1 cellular context compared by ENCODE assay signal in the genomic region with DNA sequence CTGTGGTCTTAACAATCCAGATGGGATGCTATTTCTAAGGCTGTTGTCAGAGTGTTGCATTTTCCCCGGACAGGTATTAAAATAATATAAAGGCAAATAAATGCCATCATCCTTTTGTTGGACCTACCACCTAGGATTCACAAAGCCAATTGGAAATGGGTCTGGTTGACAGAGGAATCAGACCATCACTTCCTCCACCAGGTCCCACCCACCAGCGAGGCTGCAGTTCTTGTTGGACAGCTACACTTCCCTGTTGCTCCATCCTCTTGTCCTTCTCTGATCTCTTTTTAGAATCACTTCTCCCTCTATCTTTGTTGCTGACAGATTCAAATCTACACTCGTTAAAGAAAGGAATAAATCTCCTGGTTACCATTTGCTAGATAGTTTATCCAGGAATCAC.
TF ChIP-seq lines count a peak whose summit lies in the region.

No MANE protein-coding gene starts in this region.

TF ChIP-seq in A549, 52 proteins besides CTCF, POLR2A, EP300 and RAD21 (continued from another document):
- TF ChIP-seq, protein P1, sequence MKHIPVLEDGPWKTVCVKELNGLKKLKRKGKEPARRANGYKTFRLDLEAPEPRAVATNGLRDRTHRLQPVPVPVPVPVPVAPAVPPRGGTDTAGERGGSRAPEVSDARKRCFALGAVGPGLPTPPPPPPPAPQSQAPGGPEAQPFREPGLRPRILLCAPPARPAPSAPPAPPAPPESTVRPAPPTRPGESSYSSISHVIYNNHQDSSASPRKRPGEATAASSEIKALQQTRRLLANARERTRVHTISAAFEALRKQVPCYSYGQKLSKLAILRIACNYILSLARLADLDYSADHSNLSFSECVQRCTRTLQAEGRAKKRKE (CRISPR knock-in tag; IDR thresholded peaks at IDR 0.05; ENCODE audit: low read depth) = no peak
- no peak for TF ChIP-seq ZFP36 (IDR thresholded peaks at IDR 0.05; ENCODE audit: borderline replicate concordance, partially characterized antibody)
- TF ChIP-seq NPAS2 (CRISPR knock-in tag; IDR thresholded peaks at IDR 0.05; ENCODE audit: borderline replicate concordance) = no peak
- no peak for TF ChIP-seq CHD4 (IDR thresholded peaks at IDR 0.05; ENCODE audit: borderline replicate concordance)
